ENCODE assay signal across 8 cellular contexts in genomic region chr15:27059610-27060202, GRCh38.
DNase-seq lines count a peak whose midpoint lies in the region; ATAC-seq and TF ChIP-seq lines count a peak whose summit lies in the region.

No MANE protein-coding gene starts in this region.

- H3K4me2 ChIP-seq in neuronal stem cell (ENCODE audit: insufficient read depth, low read length, poor library complexity, severe bottlenecking) = no peak overlapping the region

- no peak overlapping the region for H2AFZ ChIP-seq in neuronal stem cell (ENCODE audit: low read length)

- H3K9me3 ChIP-seq in neuronal stem cell (replicated peaks in 1 of 2; ENCODE audit: control insufficient read depth in 2 of 2, insufficient read depth in 1 of 2, low read depth in 1 of 2, low read length in 2 of 2) = no peaks in the 10 kb centered on the region
- H3K9me3 ChIP-seq in ascending aorta = no peaks in the 10 kb centered on the region
- H3K9me3 ChIP-seq in CD8-positive, alpha-beta memory T cell (ENCODE audit: low read length) = no peaks in the 10 kb centered on the region

- no peak overlapping the region for H3K4me3 Mint-ChIP-seq in activated CD8-positive, alpha-beta memory T cell treated with anti-CD3 and anti-CD28 coated beads, Interleukin-2, amount 10 ng/mL, durations not matched to agents 7 days and 5 days
- no peak overlapping the region for H3K4me3 Mint-ChIP-seq in CD8-positive, alpha-beta memory T cell

- no peak overlapping the region for H3K14ac ChIP-seq in neuronal stem cell (ENCODE audit: low read length)

- H3K23ac ChIP-seq in neuronal stem cell (ENCODE audit: low read depth, low read length, poor library complexity) = no peak overlapping the region

- no CpG with 5 or more reads among the region's 3 CpGs for WGBS in neuronal stem cell (ENCODE audit: extremely low coverage in 2 of 2, insufficient read length in 2 of 2, insufficient replicate concordance in 1 of 2), 2 donors

- no peak overlapping the region for H2AK5ac ChIP-seq in neuronal stem cell (ENCODE audit: low read depth, low read length)

- no peak overlapping the region for H2BK5ac ChIP-seq in neuronal stem cell (ENCODE audit: low read length)

- no peak overlapping the region for H2BK15ac ChIP-seq in neuronal stem cell (ENCODE audit: low read length)

- peaks cover 10% of the 10 kb centered on the region for H3K9me3 Mint-ChIP-seq in activated CD8-positive, alpha-beta memory T cell treated with anti-CD3 and anti-CD28 coated beads, Interleukin-2, amount 10 ng/mL, durations not matched to agents 7 days and 5 days (ENCODE audit: low read depth)
- H3K9me3 Mint-ChIP-seq in CD8-positive, alpha-beta memory T cell = peaks cover 0 to 15% (median 2%) of the 10 kb centered on the region in 5 donors

- DNase-seq in activated CD8-positive, alpha-beta memory T cell treated with anti-CD3 and anti-CD28 coated beads, Interleukin-2, amount 50 U/mL, for 48 hours = peak; percentile 57
- DNase-seq in activated CD8-positive, alpha-beta memory T cell treated with anti-CD3 and anti-CD28 coated beads, Interleukin-2, amount 10 ng/mL, durations not matched to agents 7 days and 5 days = no peak
- peak; percentile 0 for DNase-seq in OCI-M2 (lab: John Stamatoyannopoulos, UW; ENCODE audit: unreplicated experiment)
- peak; percentile 27 for DNase-seq in epithelial cell of esophagus (ENCODE audit: low read depth)
- DNase-seq in neuronal stem cell (ENCODE audit: low spot score) = peak; percentile 38
- DNase-seq in ascending aorta (ENCODE audit: low spot score in 2 of 2) = no peak
- no peak for DNase-seq in CD8-positive, alpha-beta memory T cell

- H3K36me3 ChIP-seq in neuronal stem cell (replicated peaks in 1 of 2; ENCODE audit: control insufficient read depth in 2 of 2, insufficient read depth in 2 of 2, low read length in 2 of 2) (no peaks in the 10 kb centered on the region), ascending aorta (no peaks in the 10 kb centered on the region)
- no peaks in the 10 kb centered on the region for H3K36me3 ChIP-seq in CD8-positive, alpha-beta memory T cell (ENCODE audit: insufficient read depth, low read length)

- ATAC-seq in activated CD8-positive, alpha-beta memory T cell treated with anti-CD3 and anti-CD28 coated beads, Interleukin-2, amount 10 ng/mL, durations not matched to agents 7 days and 5 days = no peak
- peak; percentile 54 for ATAC-seq in HG03378 (IDR thresholded peaks at IDR 0.05; ENCODE audit: unreplicated experiment)

- no peak overlapping the region for H3K27ac Mint-ChIP-seq in activated CD8-positive, alpha-beta memory T cell treated with anti-CD3 and anti-CD28 coated beads, Interleukin-2, amount 10 ng/mL, durations not matched to agents 7 days and 5 days
- no peak overlapping the region for H3K27ac Mint-ChIP-seq in CD8-positive, alpha-beta memory T cell

- H3K27me3 ChIP-seq in neuronal stem cell (ENCODE audit: control insufficient read depth in 3 of 3, insufficient read depth in 3 of 3, low read depth in 1 of 3, low read length in 3 of 3) = no peaks in the 10 kb centered on the region
- no peaks in the 10 kb centered on the region for H3K27me3 ChIP-seq in ascending aorta
- no peaks in the 10 kb centered on the region for H3K27me3 ChIP-seq in CD8-positive, alpha-beta memory T cell (ENCODE audit: insufficient read depth, low read length, poor library complexity, severe bottlenecking)

- H2BK12ac ChIP-seq in neuronal stem cell (ENCODE audit: low read length) = no peak overlapping the region

- H3K36me3 Mint-ChIP-seq in activated CD8-positive, alpha-beta memory T cell treated with anti-CD3 and anti-CD28 coated beads, Interleukin-2, amount 10 ng/mL, durations not matched to agents 7 days and 5 days = no peaks in the 10 kb centered on the region
- H3K36me3 Mint-ChIP-seq in CD8-positive, alpha-beta memory T cell = no peaks in the 10 kb centered on the region

- no peak overlapping the region for H4K8ac ChIP-seq in neuronal stem cell (ENCODE audit: low read depth, low read length)

- CTCF ChIA-PET in activated CD8-positive, alpha-beta memory T cell treated with anti-CD3 and anti-CD28 coated beads, Interleukin-2, amount 10 ng/mL, durations not matched to agents 7 days and 5 days (lab: Charles Lee) = no interaction called here
- CTCF ChIA-PET in CD8-positive, alpha-beta memory T cell (lab: Charles Lee) = no interaction called here

- peak; percentile 28 for TF ChIP-seq CTCF in epithelial cell of esophagus (IDR thresholded peaks at IDR 0.05; ENCODE audit: insufficient read depth, low read depth, low read length, missing control alignments)
- TF ChIP-seq CTCF in ascending aorta (IDR thresholded peaks at IDR 0.05) = peak in 1 of 3 experiments; percentile 15

- no peak overlapping the region for H2BK120ac ChIP-seq in neuronal stem cell (ENCODE audit: low read depth, low read length)

- no peaks in the 10 kb centered on the region for H3K4me1 ChIP-seq in neuronal stem cell (ENCODE audit: control insufficient read depth in 2 of 2, insufficient read depth in 1 of 2, low read depth in 1 of 2, low read length in 2 of 2)
- no peaks in the 10 kb centered on the region for H3K4me1 ChIP-seq in ascending aorta
- H3K4me1 ChIP-seq in CD8-positive, alpha-beta memory T cell (ENCODE audit: insufficient read depth, low read length) = no peaks in the 10 kb centered on the region

- H3K4me1 Mint-ChIP-seq in activated CD8-positive, alpha-beta memory T cell treated with anti-CD3 and anti-CD28 coated beads, Interleukin-2, amount 10 ng/mL, durations not matched to agents 7 days and 5 days = no peaks in the 10 kb centered on the region
- H3K4me1 Mint-ChIP-seq in CD8-positive, alpha-beta memory T cell = no peaks in the 10 kb centered on the region

- no peak overlapping the region for H4K91ac ChIP-seq in neuronal stem cell (ENCODE audit: low read depth, low read length, poor library complexity)

- H3K27me3 Mint-ChIP-seq in activated CD8-positive, alpha-beta memory T cell treated with anti-CD3 and anti-CD28 coated beads, Interleukin-2, amount 10 ng/mL, durations not matched to agents 7 days and 5 days = no peaks in the 10 kb centered on the region
- H3K27me3 Mint-ChIP-seq in CD8-positive, alpha-beta memory T cell = no peaks in the 10 kb centered on the region

- intact Hi-C loops in ascending aorta (cut with DNase I) = loop anchor here (10.0 kb wide), 1 partner anchor 55 kb away; no protein-coding TSS in a partner anchor

- POLR2A ChIA-PET in CD8-positive, alpha-beta memory T cell (lab: Charles Lee) = no interaction called here

- H3K27ac ChIP-seq in neuronal stem cell (replicated peaks; ENCODE audit: low read length) (no peak overlapping the region), ascending aorta (no peak overlapping the region)
- no peak overlapping the region for H3K27ac ChIP-seq in CD8-positive, alpha-beta memory T cell (ENCODE audit: low read depth, low read length)

- H3K79me1 ChIP-seq in neuronal stem cell (ENCODE audit: low read depth, low read length) = no peaks in the 10 kb centered on the region

- H3K4me3 ChIP-seq in epithelial cell of esophagus (ENCODE audit: low read length) (no peak overlapping the region), neuronal stem cell (ENCODE audit: low read length in 2 of 2) (no peak overlapping the region), ascending aorta (no peak overlapping the region)
- no peak overlapping the region for H3K4me3 ChIP-seq in CD8-positive, alpha-beta memory T cell (ENCODE audit: low read length)

- H3K18ac ChIP-seq in neuronal stem cell (ENCODE audit: low read length) = no peak overlapping the region

- no peak overlapping the region for H3K4ac ChIP-seq in neuronal stem cell (ENCODE audit: low read length)

- no peak overlapping the region for H3K9ac ChIP-seq in neuronal stem cell (ENCODE audit: low read depth, low read length, poor library complexity)

Comparison
In these comparisons a context has a peak if more than half of its experiments do, and no peak if none do; other contexts are left out.
1. DNase-seq: peak in activated CD8-positive, alpha-beta memory T cell treated with anti-CD3 and anti-CD28 coated beads, Interleukin-2, amount 50 U/mL, for 48 hours (single experiment), OCI-M2 (single experiment), epithelial cell of esophagus (single experiment) and neuronal stem cell (single experiment); none in activated CD8-positive, alpha-beta memory T cell treated with anti-CD3 and anti-CD28 coated beads, Interleukin-2, amount 10 ng/mL, durations not matched to agents 7 days and 5 days (single experiment), ascending aorta (0 of 2) and CD8-positive, alpha-beta memory T cell (0 of 5).